In genomic region chr12:25025260-25025659, GRCh38 we compare ENCODE assay signal across 15 cellular contexts.
DNase-seq lines count a peak whose midpoint lies in the region; TF ChIP-seq lines count a peak whose summit lies in the region.
"Had no signal": no experiment of that assay in that cellular context is flagged by ENCODE, and none has a peak within 500 bp of the region (broad histone marks: within the 10 kb centered on the region; RNA-seq: fewer than 3 reads in every experiment).

No MANE protein-coding gene starts in this region.

- TF ChIP-seq POLR2A in Raji (IDR thresholded peaks at IDR 0.05; ENCODE audit: insufficient read depth, low read depth, low read length) = 0 out of 2 replicates have a peak, but pooled peaks have one; percentile 47

- H3K4me1 ChIP-seq in BLaER1 = peaks cover 72% of the 10 kb centered on the region
- peaks cover 64% of the 10 kb centered on the region for H3K4me1 ChIP-seq in Karpas-422 (ENCODE audit: low read length)
- no peaks in the 10 kb centered on the region for H3K4me1 ChIP-seq in neuron (ENCODE audit: insufficient read depth, low read length)

- H3K36me3 ChIP-seq in BLaER1 = peaks cover 27% of the 10 kb centered on the region
- no peaks in the 10 kb centered on the region for H3K36me3 ChIP-seq in Karpas-422 (ENCODE audit: insufficient read depth, low read length)
- no peaks in the 10 kb centered on the region for H3K36me3 ChIP-seq in neuron (ENCODE audit: insufficient read depth, low read length)

- H3K9me2 ChIP-seq in Karpas-422 (replicated peaks; ENCODE audit: insufficient read depth, low read length) = no peaks in the 10 kb centered on the region

- intact Hi-C loops in cardiac septum (cut with DNase I) = no loop called here

- H3K27me3 ChIP-seq in BLaER1 (no peaks in the 10 kb centered on the region), Karpas-422 (ENCODE audit: low read length) (no peaks in the 10 kb centered on the region), neuron (ENCODE audit: insufficient read depth, low read length) (no peaks in the 10 kb centered on the region)

- DNase-seq in Karpas-422 (peak; percentile 69), cardiac septum (ENCODE audit: low spot score) (no peak)
- DNase-seq in activated T-cell treated with anti-CD3 and anti-CD28 coated beads, Interleukin-2, amount 50 U/mL, for 1 hour = no peak
- DNase-seq in effector CD4-positive, alpha-beta T cell = no peak
- DNase-seq in activated naive CD4-positive, alpha-beta T cell treated with anti-CD3 and anti-CD28 coated beads, Interleukin-2, amount 50 U/mL, for 16 hours = no peak
- DNase-seq: DMS 273 treated with DMSO at 0.1 percent for 48 hours, HCEC 1CT, NCI-H1436, NCI-H2029, NCI-H510A treated with DMSO at 0.1 percent for 48 hours, SHP77 treated with DMSO at 0.1 percent for 48 hours had no signal

- peak overlapping the region; percentile 95 for H3K4me2 ChIP-seq in BLaER1
- peak overlapping the region; percentile 66 for H3K4me2 ChIP-seq in Karpas-422 (ENCODE audit: low read depth, low read length, poor library complexity, severe bottlenecking)

- H2AFZ ChIP-seq in Karpas-422 (ENCODE audit: low read length) (peak overlapping the region; percentile 25; the same call in 1 of the 2 replicates), neuron (ENCODE audit: low read depth, low read length) (peak overlapping the region; percentile 10)

- H3K27ac ChIP-seq in BLaER1 = peak overlapping the region; percentile 95
- peak overlapping the region; percentile 94 for H3K27ac ChIP-seq in Karpas-422 (ENCODE audit: low read length)
- H3K27ac ChIP-seq: HL-60 had no signal

- H4K20me1 ChIP-seq in BLaER1 (no peaks in the 10 kb centered on the region), Karpas-422 (ENCODE audit: insufficient read depth, low read depth, low read length) (no peaks in the 10 kb centered on the region)

- H3K9ac ChIP-seq in BLaER1 (peak overlapping the region; percentile 91), Karpas-422 (ENCODE audit: low read length) (peak overlapping the region; percentile 60)

- H3K9me3 ChIP-seq in BLaER1 (0 out of 2 replicates have a peak, but pooled peaks cover 3% of the 10 kb centered on the region), Karpas-422 (ENCODE audit: low read length) (no peaks in the 10 kb centered on the region), neuron (ENCODE audit: low read length) (no peaks in the 10 kb centered on the region)

- peak overlapping the region; percentile 64 for H3K4me3 ChIP-seq in BLaER1
- H3K4me3 ChIP-seq in Karpas-422 (ENCODE audit: low read length) = peak overlapping the region; percentile 38
- no peak overlapping the region for H3K4me3 ChIP-seq in neuron (ENCODE audit: low read length)

- H3K79me2 ChIP-seq in Karpas-422 (ENCODE audit: low read length) = no peaks in the 10 kb centered on the region
